23 cellular contexts compared by ENCODE assay signal in genomic region chr2:224895377-224895776, GRCh38.
DNase-seq lines count a peak whose midpoint lies in the region; ATAC-seq lines count a peak whose summit lies in the region.
"Had no signal": no experiment of that assay in that cellular context is flagged by ENCODE, and none has a peak within 500 bp of the region (broad histone marks: within the 10 kb centered on the region; RNA-seq: fewer than 3 reads in every experiment).

No MANE protein-coding gene starts in this region.

- no peak overlapping the region for H3K27ac Mint-ChIP-seq in stimulated activated naive CD8-positive, alpha-beta T cell treated with anti-CD3 and anti-CD28 coated beads, Interleukin-15, Interleukin-2, amounts not matched to agents 100 ng/mL and 50 ng/mL, for 24 hours
- H3K27ac Mint-ChIP-seq in T-helper 17 cell = peak overlapping the region; percentile 68
- H3K27ac Mint-ChIP-seq in effector memory CD8-positive, alpha-beta T cell = peak overlapping the region; percentile 84 to 87
- H3K27ac Mint-ChIP-seq in stimulated activated naive CD8-positive, alpha-beta T cell treated with anti-CD3 and anti-CD28 coated beads, Interleukin-15, amount 100 ng/mL, for 72 hours = peak overlapping the region; percentile 70 to 83

- H3K4me3 Mint-ChIP-seq in stimulated activated naive CD8-positive, alpha-beta T cell treated with anti-CD3 and anti-CD28 coated beads, Interleukin-15, Interleukin-2, amounts not matched to agents 100 ng/mL and 50 ng/mL, for 24 hours = peak overlapping the region; percentile 54
- no peak overlapping the region for H3K4me3 Mint-ChIP-seq in T-helper 17 cell
- H3K4me3 Mint-ChIP-seq in effector memory CD8-positive, alpha-beta T cell = peak overlapping the region in 1 of 2 donors; percentile 43
- peak overlapping the region; percentile 42 to 63 for H3K4me3 Mint-ChIP-seq in stimulated activated naive CD8-positive, alpha-beta T cell treated with anti-CD3 and anti-CD28 coated beads, Interleukin-15, amount 100 ng/mL, for 72 hours

- DNase-seq in stimulated activated naive CD8-positive, alpha-beta T cell treated with anti-CD3 and anti-CD28 coated beads, Interleukin-15, Interleukin-2, amounts not matched to agents 100 U/mL and 50 U/mL, for 24 hours = no peak
- DNase-seq in T-helper 17 cell (no peak), kidney glomerular epithelial cell (lab: John Stamatoyannopoulos, UW) (no peak), Kasumi-1 (lab: John Stamatoyannopoulos, UW) (no peak), Right ventricle myocardium superior (no peak)
- no peak for DNase-seq in effector memory CD8-positive, alpha-beta T cell
- DNase-seq in stimulated activated naive CD8-positive, alpha-beta T cell treated with anti-CD3 and anti-CD28 coated beads, Interleukin-15, amount 100 ng/mL, for 72 hours = no peak
- DNase-seq: amniotic stem cell; Caco-2; dermis blood vessel endothelial cell; DND-41; head of caudate nucleus; KBM-7; NCI-H524; NK-92 treated with Interleukin-12 subunit alpha and Interleukin-12 subunit beta, amount 100 ng/mL, for 24 hours; psoas muscle; tibial artery; WERI-Rb-1 had no signal

- intact Hi-C loops in Right ventricle myocardium superior (cut with DNase I) = no loop called here

- ATAC-seq in stimulated activated naive CD8-positive, alpha-beta T cell treated with anti-CD3 and anti-CD28 coated beads, Interleukin-15, Interleukin-2, amounts not matched to agents 100 U/mL and 50 U/mL, for 24 hours = no peak
- ATAC-seq in T-helper 17 cell (no peak), Right ventricle myocardium superior (ENCODE audit: poor library complexity) (no peak)
- ATAC-seq in effector memory CD8-positive, alpha-beta T cell (replicated peaks) = no peak
- ATAC-seq in stimulated activated naive CD8-positive, alpha-beta T cell treated with anti-CD3 and anti-CD28 coated beads, Interleukin-15, amount 100 ng/mL, for 72 hours = no peak
- ATAC-seq: left lobe of liver, Panc1, psoas muscle had no signal

- H3K9me3 Mint-ChIP-seq in stimulated activated naive CD8-positive, alpha-beta T cell treated with anti-CD3 and anti-CD28 coated beads, Interleukin-15, Interleukin-2, amounts not matched to agents 100 ng/mL and 50 ng/mL, for 24 hours = no peaks in the 10 kb centered on the region
- no peaks in the 10 kb centered on the region for H3K9me3 Mint-ChIP-seq in effector memory CD8-positive, alpha-beta T cell
- no peaks in the 10 kb centered on the region for H3K9me3 Mint-ChIP-seq in stimulated activated naive CD8-positive, alpha-beta T cell treated with anti-CD3 and anti-CD28 coated beads, Interleukin-15, amount 100 ng/mL, for 72 hours
- H3K9me3 Mint-ChIP-seq: activated T-helper 1 cell treated with anti-CD3 and anti-CD28 coated beads, Interleukin-12 subunit alpha, Interleukin-12 subunit beta, Interleukin-2, Interleukin-4 antibody, amounts not matched to agents 30 ng/mL and 10 ng/mL and 1 ng/mL, durations not matched to agents 14 hours and 24 hours and 36 hours had no signal

- H3K27me3 Mint-ChIP-seq in stimulated activated naive CD8-positive, alpha-beta T cell treated with anti-CD3 and anti-CD28 coated beads, Interleukin-15, Interleukin-2, amounts not matched to agents 100 ng/mL and 50 ng/mL, for 24 hours = no peaks in the 10 kb centered on the region
- no peaks in the 10 kb centered on the region for H3K27me3 Mint-ChIP-seq in T-helper 17 cell
- no peaks in the 10 kb centered on the region for H3K27me3 Mint-ChIP-seq in effector memory CD8-positive, alpha-beta T cell
- no peaks in the 10 kb centered on the region for H3K27me3 Mint-ChIP-seq in stimulated activated naive CD8-positive, alpha-beta T cell treated with anti-CD3 and anti-CD28 coated beads, Interleukin-15, amount 100 ng/mL, for 72 hours

- H3K4me1 Mint-ChIP-seq in stimulated activated naive CD8-positive, alpha-beta T cell treated with anti-CD3 and anti-CD28 coated beads, Interleukin-15, Interleukin-2, amounts not matched to agents 100 ng/mL and 50 ng/mL, for 24 hours (ENCODE audit: low read depth) = peaks cover 66% of the 10 kb centered on the region
- H3K4me1 Mint-ChIP-seq in T-helper 17 cell = peaks cover 31% of the 10 kb centered on the region
- H3K4me1 Mint-ChIP-seq in effector memory CD8-positive, alpha-beta T cell (ENCODE audit: low read depth in 2 of 2) = peaks cover 22 to 44% of the 10 kb centered on the region in 2 donors
- H3K4me1 Mint-ChIP-seq in stimulated activated naive CD8-positive, alpha-beta T cell treated with anti-CD3 and anti-CD28 coated beads, Interleukin-15, amount 100 ng/mL, for 72 hours = peaks cover 75% of the 10 kb centered on the region

- peaks cover 76% of the 10 kb centered on the region for H3K36me3 Mint-ChIP-seq in stimulated activated naive CD8-positive, alpha-beta T cell treated with anti-CD3 and anti-CD28 coated beads, Interleukin-15, Interleukin-2, amounts not matched to agents 100 ng/mL and 50 ng/mL, for 24 hours (ENCODE audit: low read depth)
- peaks cover 12% of the 10 kb centered on the region for H3K36me3 Mint-ChIP-seq in T-helper 17 cell (ENCODE audit: low read depth)
- H3K36me3 Mint-ChIP-seq in effector memory CD8-positive, alpha-beta T cell (ENCODE audit: insufficient read depth) = peaks cover 52% of the 10 kb centered on the region

- H3K9me3 ChIP-seq in T-helper 17 cell (ENCODE audit: control insufficient read depth, low read length, poor library complexity, severe bottlenecking) = no peaks in the 10 kb centered on the region
- H3K9me3 ChIP-seq: Caco-2, psoas muscle, SJSA1, tibial artery had no signal
